Comparison of ENCODE assay signal across 9 cellular contexts in genomic region chr2:17813015-17813741, GRCh38. TPM values are rescaled to one million over a fixed set of nuclear protein-coding genes. Genes with fewer than 3 reads are reported as not detected.
A peak's percentile ranks its signal among the peaks of the same experiment; 100 is the strongest.
DNase-seq lines count a peak whose midpoint lies in the region; ATAC-seq and TF ChIP-seq lines count a peak whose summit lies in the region.
"Had no signal": no experiment of that assay in that cellular context is flagged by ENCODE, and none has a peak within 500 bp of the region (broad histone marks: within the 10 kb centered on the region; RNA-seq: fewer than 3 reads in every experiment).

No MANE protein-coding gene starts in this region.

- peak; percentile 41 for DNase-seq in NCI-H82 treated with DMSO at 0.1 percent for 48 hours (lab: John Stamatoyannopoulos, UW; ENCODE audit: unreplicated experiment)
- DNase-seq in NCI-H82 (lab: John Stamatoyannopoulos, UW) = no peak
- DNase-seq in dorsolateral prefrontal cortex = no peak
- DNase-seq in upper lobe of right lung = no peak
- no peak for DNase-seq in cerebellar cortex (ENCODE audit: low spot score)
- DNase-seq in type B pancreatic cell (ENCODE audit: extremely low spot score, unreplicated experiment) = no peak
- no peak for DNase-seq in dermis blood vessel endothelial cell

- no peak overlapping the region for H3K4me3 ChIP-seq in dorsolateral prefrontal cortex
- no peak overlapping the region for H3K4me3 ChIP-seq in upper lobe of right lung
- H3K4me3 ChIP-seq: A549 had no signal

- H3K36me3 Mint-ChIP-seq in type B pancreatic cell = no peaks in the 10 kb centered on the region

- peaks cover 5% of the 10 kb centered on the region for H3K4me1 Mint-ChIP-seq in type B pancreatic cell (ENCODE audit: unreplicated experiment)

- H3K9me3 ChIP-seq in upper lobe of right lung = no peaks in the 10 kb centered on the region
- H3K9me3 ChIP-seq: A549 had no signal

- peak overlapping the region in 47 of 59 donors; percentile 2 to 87 (median 54) for H3K27ac ChIP-seq in dorsolateral prefrontal cortex
- peak overlapping the region; percentile 30 for H3K27ac ChIP-seq in upper lobe of right lung
- H3K27ac ChIP-seq: A549 had no signal

- TF ChIP-seq CTCF in dorsolateral prefrontal cortex (IDR thresholded peaks at IDR 0.05 in 54 of 56, conservative IDR thresholded peaks at IDR 0.05 in 2 of 56; ENCODE audit: low read depth in 1 of 56, partially characterized antibody in 56 of 56) (no peak), upper lobe of right lung (IDR thresholded peaks at IDR 0.05) (no peak), type B pancreatic cell (conservative IDR thresholded peaks at IDR 0.05) (no peak)

- intact Hi-C loops in dorsolateral prefrontal cortex (cut with DNase I) = no loop called here
- intact Hi-C loops in upper lobe of right lung (cut with DNase I) = no loop called here

- H3K27ac Mint-ChIP-seq in type B pancreatic cell = no peak overlapping the region

- H3K4me1 ChIP-seq in upper lobe of right lung = no peaks in the 10 kb centered on the region
- H3K4me1 ChIP-seq: A549 had no signal

- no peak overlapping the region for H3K4me3 Mint-ChIP-seq in type B pancreatic cell

- H3K27me3 ChIP-seq in dorsolateral prefrontal cortex (no peaks in the 10 kb centered on the region), upper lobe of right lung (no peaks in the 10 kb centered on the region)

- no peaks in the 10 kb centered on the region for H3K9me3 Mint-ChIP-seq in type B pancreatic cell

- ATAC-seq in HG03342 (IDR thresholded peaks at IDR 0.05; ENCODE audit: unreplicated experiment) = peak; percentile 45
- ATAC-seq in upper lobe of right lung = peak; percentile 28
- ATAC-seq: A549 had no signal

- H3K27me3 Mint-ChIP-seq in type B pancreatic cell = peaks cover 4% of the 10 kb centered on the region

- no peaks in the 10 kb centered on the region for H3K36me3 ChIP-seq in upper lobe of right lung

RNA-seq across cellular contexts. Expression of gene MSGN1, which starts 3.1 kb away (rescaled TPM):
- total RNA-seq in dorsolateral prefrontal cortex (not detected), upper lobe of right lung (not detected), type B pancreatic cell (ENCODE audit: low replicate concordance) (not detected in 2 replicates), dermis blood vessel endothelial cell (not detected in 2 replicates)

RNA-seq across cellular contexts. Expression of gene GEN1, which starts 59.2 kb away (rescaled TPM):
- 10 to 100 TPM in 10 of 120 experiments, 1 to 10 TPM in 110; 2.6 to 17.6 (median 6.4) TPM for total RNA-seq in dorsolateral prefrontal cortex
- 7.0 TPM for total RNA-seq in upper lobe of right lung
- 14.6 and 21.9 TPM in 2 replicates for total RNA-seq in type B pancreatic cell (ENCODE audit: low replicate concordance)
- 7.3 and 20.9 TPM in 2 replicates for total RNA-seq in dermis blood vessel endothelial cell

RNA-seq across cellular contexts. Expression of gene SMC6, which starts 59.6 kb away (rescaled TPM):
- 10 to 100 TPM; 13.7 to 31.3 (median 22.0) TPM for total RNA-seq in dorsolateral prefrontal cortex
- total RNA-seq in upper lobe of right lung = 16.0 TPM
- total RNA-seq in type B pancreatic cell (ENCODE audit: low replicate concordance) = 16.7 and 30.5 TPM in 2 replicates
- 30.0 and 32.4 TPM in 2 replicates for total RNA-seq in dermis blood vessel endothelial cell
